37 cellular contexts compared by ENCODE assay signal in the genomic region with DNA sequence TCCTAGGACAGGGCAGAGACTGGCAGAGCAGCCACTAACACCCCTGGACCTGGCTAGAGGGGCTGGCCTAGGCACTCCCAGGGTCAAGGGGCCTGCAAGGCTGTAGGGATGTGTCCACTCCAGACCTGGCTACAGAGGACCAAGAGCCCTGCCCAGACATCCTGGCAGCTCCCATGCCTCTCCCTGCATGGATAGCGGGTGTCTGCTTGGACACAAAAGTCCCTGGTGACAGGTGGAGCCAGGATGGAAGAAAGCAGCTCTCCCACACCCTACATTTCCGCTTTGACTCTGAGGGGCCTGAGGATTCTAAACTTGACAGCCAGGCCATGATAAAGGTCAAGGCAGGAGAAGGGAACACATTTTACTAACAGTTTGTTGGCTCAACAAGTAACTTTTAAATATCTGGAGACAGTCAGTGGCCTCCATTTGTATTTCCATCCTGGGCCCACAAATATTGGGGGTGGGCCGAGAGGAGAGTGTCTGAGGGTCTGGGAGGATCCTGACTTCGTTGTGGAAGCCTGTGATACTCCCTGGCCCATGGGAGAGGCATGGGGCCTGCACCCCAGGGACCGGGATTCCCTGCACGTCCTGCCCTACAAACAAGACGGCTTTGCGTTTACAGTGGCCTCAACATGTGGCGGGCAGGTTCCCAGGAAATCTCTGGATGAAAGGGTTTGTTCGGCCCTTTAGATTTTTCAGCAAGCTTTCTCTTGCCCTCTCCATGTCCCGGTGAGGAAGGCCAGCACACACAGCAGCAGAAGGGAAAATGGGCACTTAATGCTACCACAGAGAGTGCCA. TPM values are rescaled to one million over a fixed set of nuclear protein-coding genes. Genes with fewer than 3 reads are reported as not detected.
"Had no signal": no experiment of that assay in that cellular context is flagged by ENCODE, and none has a peak within 500 bp of the region (broad histone marks: within the 10 kb centered on the region; RNA-seq: fewer than 3 reads in every experiment).

No MANE protein-coding gene starts in this region.

- H3K27me3 ChIP-seq: adrenal gland, body of pancreas, brain microvascular endothelial cell, breast epithelium had no signal

- H3K27ac ChIP-seq: adrenal gland, body of pancreas, brain microvascular endothelial cell, breast epithelium, VCaP had no signal

- H3K27ac Mint-ChIP-seq: activated CD4-positive, alpha-beta memory T cell treated with anti-CD3 and anti-CD28 coated beads, Interleukin-2, amount 10 ng/mL, durations not matched to agents 7 days and 5 days; activated CD4-positive, alpha-beta T cell treated with anti-CD3 and anti-CD28 coated beads for 36 hours; activated CD4-positive, alpha-beta T cell treated with anti-CD3 and anti-CD28 coated beads, Interleukin-2, amount 10 ng/mL, durations not matched to agents 7 days and 5 days; activated CD8-positive, alpha-beta memory T cell treated with anti-CD3 and anti-CD28 coated beads, Interleukin-2, amount 10 ng/mL, durations not matched to agents 7 days and 5 days; activated CD8-positive, alpha-beta T cell treated with anti-CD3 and anti-CD28 coated beads, Interleukin-2, amount 10 ng/mL, durations not matched to agents 7 days and 5 days; activated naive CD4-positive, alpha-beta T cell treated with anti-CD3 and anti-CD28 coated beads, Interleukin-2, amount 50 U/mL, for 72 hours; activated naive CD8-positive, alpha-beta T cell treated with anti-CD3 and anti-CD28 coated beads for 36 hours; activated T-cell treated with anti-CD3 and anti-CD28 coated beads, Interleukin-2, amount 50 U/mL, for 24 hours; activated T-helper 2 cell treated with anti-CD3 and anti-CD28 coated beads, Interferon-gamma antibody, Interleukin-2, Interleukin-4, amounts not matched to agents 10 μg/mL and 5 μg/mL and 100 μg/mL, durations not matched to agents 14 hours and 24 hours and 36 hours; T-helper 1 cell treated with Interleukin-12 subunit alpha and Interleukin-12 subunit beta and Interleukin-4 antibody, amounts not matched to agents 30 μg/mL and 1 μg/mL, for 36 hours; T-helper 2 cell treated with Interferon-gamma antibody and Interleukin-4, amounts not matched to agents 5 μg/mL and 100 μg/mL, for 36 hours had no signal

- H3K4me3 Mint-ChIP-seq: activated CD4-positive, alpha-beta memory T cell treated with anti-CD3 and anti-CD28 coated beads, Interleukin-2, amount 10 ng/mL, durations not matched to agents 7 days and 5 days; activated CD4-positive, alpha-beta T cell treated with anti-CD3 and anti-CD28 coated beads for 36 hours; activated CD4-positive, alpha-beta T cell treated with anti-CD3 and anti-CD28 coated beads, Interleukin-2, amount 10 ng/mL, durations not matched to agents 7 days and 5 days; activated CD8-positive, alpha-beta memory T cell treated with anti-CD3 and anti-CD28 coated beads, Interleukin-2, amount 10 ng/mL, durations not matched to agents 7 days and 5 days; activated CD8-positive, alpha-beta T cell treated with anti-CD3 and anti-CD28 coated beads, Interleukin-2, amount 10 ng/mL, durations not matched to agents 7 days and 5 days; activated naive CD8-positive, alpha-beta T cell treated with anti-CD3 and anti-CD28 coated beads for 36 hours; activated T-cell treated with anti-CD3 and anti-CD28 coated beads, Interleukin-2, amount 50 U/mL, for 24 hours; T-helper 1 cell treated with Interleukin-12 subunit alpha and Interleukin-12 subunit beta and Interleukin-4 antibody, amounts not matched to agents 30 μg/mL and 1 μg/mL, for 36 hours; T-helper 2 cell treated with Interferon-gamma antibody and Interleukin-4, amounts not matched to agents 5 μg/mL and 100 μg/mL, for 36 hours; WTC11 had no signal

- H3K27me3 Mint-ChIP-seq: activated CD4-positive, alpha-beta memory T cell treated with anti-CD3 and anti-CD28 coated beads, Interleukin-2, amount 10 ng/mL, durations not matched to agents 7 days and 5 days; activated CD4-positive, alpha-beta T cell treated with anti-CD3 and anti-CD28 coated beads for 36 hours; activated CD4-positive, alpha-beta T cell treated with anti-CD3 and anti-CD28 coated beads, Interleukin-2, amount 10 ng/mL, durations not matched to agents 7 days and 5 days; activated CD8-positive, alpha-beta memory T cell treated with anti-CD3 and anti-CD28 coated beads, Interleukin-2, amount 10 ng/mL, durations not matched to agents 7 days and 5 days; activated naive CD8-positive, alpha-beta T cell treated with anti-CD3 and anti-CD28 coated beads for 36 hours; activated T-cell treated with anti-CD3 and anti-CD28 coated beads, Interleukin-2, amount 50 U/mL, for 24 hours had no signal

- H3K4me3 ChIP-seq: adrenal gland, body of pancreas, breast epithelium had no signal

- H3K4me1 ChIP-seq: adrenal gland, body of pancreas, breast epithelium had no signal

- DNase-seq: activated CD4-positive, alpha-beta memory T cell treated with anti-CD3 and anti-CD28 coated beads, Interleukin-2, amount 10 ng/mL, durations not matched to agents 7 days and 5 days; activated CD4-positive, alpha-beta T cell treated with anti-CD3 and anti-CD28 coated beads for 1 hour; activated CD4-positive, alpha-beta T cell treated with anti-CD3 and anti-CD28 coated beads for 36 hours; activated CD4-positive, alpha-beta T cell treated with anti-CD3 and anti-CD28 coated beads for 48 hours; activated CD4-positive, alpha-beta T cell treated with anti-CD3 and anti-CD28 coated beads, Interleukin-2, amount 10 ng/mL, durations not matched to agents 7 days and 5 days; activated CD4-positive, alpha-beta T cell treated with anti-CD3 and anti-CD28 coated beads, Interleukin-2, amount 50 U/mL, for 48 hours; activated CD4-positive, CD25-positive, alpha-beta regulatory T cell; activated CD8-positive, alpha-beta memory T cell treated with anti-CD3 and anti-CD28 coated beads for 24 hours; activated CD8-positive, alpha-beta memory T cell treated with anti-CD3 and anti-CD28 coated beads, Interleukin-2, amount 10 ng/mL, durations not matched to agents 7 days and 5 days; activated CD8-positive, alpha-beta memory T cell treated with anti-CD3 and anti-CD28 coated beads, Interleukin-2, amount 50 U/mL, for 48 hours; activated CD8-positive, alpha-beta T cell treated with anti-CD3 and anti-CD28 coated beads, Interleukin-2, amount 10 ng/mL, durations not matched to agents 7 days and 5 days; activated effector memory CD4-positive, alpha-beta T cell treated with Interleukin-2 at 50 U/mL for 16 hours; activated gamma-delta T cell; activated naive CD4-positive, alpha-beta T cell treated with anti-CD3 and anti-CD28 coated beads, Interleukin-2, amount 50 U/mL, for 16 hours; activated naive CD4-positive, alpha-beta T cell treated with Interleukin-2 at 50 U/mL for 16 hours; activated naive CD8-positive, alpha-beta T cell treated with anti-CD3 and anti-CD28 coated beads for 36 hours; activated T-cell treated with anti-CD3 and anti-CD28 coated beads, Interleukin-2, amount 50 U/mL, for 24 hours; activated T-cell treated with anti-CD3 and anti-CD28 coated beads, Interleukin-2, amount 50 U/mL, for 48 hours; adrenal gland; amniotic stem cell; aorta; body of pancreas; brain microvascular endothelial cell; central memory CD4-positive, alpha-beta T cell; SW 1271; T-helper 1 cell; T-helper 2 cell; T-helper 9 cell had no signal

- H3K4me1 Mint-ChIP-seq: activated CD4-positive, alpha-beta memory T cell treated with anti-CD3 and anti-CD28 coated beads, Interleukin-2, amount 10 ng/mL, durations not matched to agents 7 days and 5 days; activated CD4-positive, alpha-beta T cell treated with anti-CD3 and anti-CD28 coated beads for 36 hours; activated CD4-positive, alpha-beta T cell treated with anti-CD3 and anti-CD28 coated beads, Interleukin-2, amount 10 ng/mL, durations not matched to agents 7 days and 5 days; activated CD8-positive, alpha-beta memory T cell treated with anti-CD3 and anti-CD28 coated beads, Interleukin-2, amount 10 ng/mL, durations not matched to agents 7 days and 5 days; activated naive CD8-positive, alpha-beta T cell treated with anti-CD3 and anti-CD28 coated beads for 36 hours had no signal

- H3K36me3 ChIP-seq: adrenal gland, breast epithelium had no signal

- ATAC-seq: activated CD4-positive, alpha-beta T cell treated with anti-CD3 and anti-CD28 coated beads for 36 hours; activated CD4-positive, CD25-positive, alpha-beta regulatory T cell treated with anti-CD3 and anti-CD28 coated beads, Interleukin-2, amount 50 U/mL, for 24 hours; activated CD8-positive, alpha-beta memory T cell treated with anti-CD3 and anti-CD28 coated beads, Interleukin-2, amount 10 ng/mL, durations not matched to agents 7 days and 5 days; activated CD8-positive, alpha-beta T cell treated with anti-CD3 and anti-CD28 coated beads, Interleukin-2, amount 10 ng/mL, durations not matched to agents 7 days and 5 days; activated naive CD4-positive, alpha-beta T cell treated with anti-CD3 and anti-CD28 coated beads, Interleukin-2, amount 50 U/mL, for 72 hours; body of pancreas; WTC11 had no signal

RNA-seq across cellular contexts. Expression of a gene that starts 19.8 kb away (rescaled TPM):
- total RNA-seq: activated naive CD4-positive, alpha-beta T cell treated with anti-CD3 and anti-CD28 coated beads, Interleukin-2, amount 50 U/mL, for 72 hours; activated naive CD8-positive, alpha-beta T cell treated with anti-CD3 and anti-CD28 coated beads for 36 hours; body of pancreas; cardiac septum had no signal
